Comparison of ENCODE assay signal across 8 cellular contexts in genomic region chr12:131661172-131661993, GRCh38. TPM values are rescaled to one million over a fixed set of nuclear protein-coding genes. Genes with fewer than 3 reads are reported as not detected.
DNase-seq lines count a peak whose midpoint lies in the region; ATAC-seq and TF ChIP-seq lines count a peak whose summit lies in the region.
"Not testable (repeated sequence)": the region's sequence is repeated elsewhere in the genome, so short reads cannot be mapped to it uniquely, and the experiment has no call there.

No MANE protein-coding gene starts in this region.

- not testable (repeated sequence) for H3K9ac ChIP-seq in neuronal stem cell (ENCODE audit: low read depth, low read length, poor library complexity)

- not testable (repeated sequence) for H3K4me1 ChIP-seq in esophagus squamous epithelium; lower lobe of right lung; neuronal stem cell (ENCODE audit: control insufficient read depth in 2 of 2, insufficient read depth in 1 of 2, low read depth in 1 of 2, low read length in 2 of 2)

- DNase-seq in AG10803 (ENCODE audit: low read depth); WTC11 (ENCODE audit: low spot score); activated naive CD8-positive, alpha-beta T cell treated with anti-CD3 and anti-CD28 coated beads, Interleukin-2, amount 10 ng/mL, durations not matched to agents 7 days and 5 days; esophagus squamous epithelium (lab: John Stamatoyannopoulos, UW); left ventricle myocardium superior; lower lobe of right lung; neuronal stem cell (ENCODE audit: low spot score); stimulated activated naive B cell treated with anti-CD40 and anti-IgM and Interleukin-4, amounts not matched to agents 10 μg/mL and 1 μg/mL and 100 μg/mL, for 72 hours: not testable (repeated sequence)

- not testable (repeated sequence) for H4K91ac ChIP-seq in neuronal stem cell (ENCODE audit: low read depth, low read length, poor library complexity)

- not testable (repeated sequence) for H3K4ac ChIP-seq in neuronal stem cell (ENCODE audit: low read length)

- POLR2A ChIA-PET in WTC11 (lab: Charles Lee); activated naive CD8-positive, alpha-beta T cell treated with anti-CD3 and anti-CD28 coated beads, Interleukin-2, amount 10 ng/mL, durations not matched to agents 7 days and 5 days (lab: Charles Lee): not testable (repeated sequence)

- not testable (repeated sequence) for H3K79me1 ChIP-seq in neuronal stem cell (ENCODE audit: low read depth, low read length)

- not testable (repeated sequence) for H3K27ac Mint-ChIP-seq in WTC11; activated naive CD8-positive, alpha-beta T cell treated with anti-CD3 and anti-CD28 coated beads, Interleukin-2, amount 10 ng/mL, durations not matched to agents 7 days and 5 days; stimulated activated naive B cell treated with anti-CD40 and anti-IgM and Interleukin-4, amounts not matched to agents 10 μg/mL and 1 μg/mL and 100 μg/mL, for 72 hours

- H3K27me3 Mint-ChIP-seq in WTC11 (ENCODE audit: low read depth): peaks cover 17% of the 10 kb centered on the region
- H3K27me3 Mint-ChIP-seq in activated naive CD8-positive, alpha-beta T cell treated with anti-CD3 and anti-CD28 coated beads, Interleukin-2, amount 10 ng/mL, durations not matched to agents 7 days and 5 days: peaks cover 11% of the 10 kb centered on the region
- H3K27me3 Mint-ChIP-seq in stimulated activated naive B cell treated with anti-CD40 and anti-IgM and Interleukin-4, amounts not matched to agents 10 μg/mL and 1 μg/mL and 100 μg/mL, for 72 hours: peaks cover 14 to 28% of the 10 kb centered on the region in 2 donors

- not testable (repeated sequence) for TF ChIP-seq POLR2A in esophagus squamous epithelium (IDR thresholded peaks at IDR 0.05)

- not testable (repeated sequence) for H2BK120ac ChIP-seq in neuronal stem cell (ENCODE audit: low read depth, low read length)

- H4K8ac ChIP-seq in neuronal stem cell (ENCODE audit: low read depth, low read length): not testable (repeated sequence)

- not testable (repeated sequence) for H2BK5ac ChIP-seq in neuronal stem cell (ENCODE audit: low read length)

- H3K4me2 ChIP-seq in neuronal stem cell (ENCODE audit: insufficient read depth, low read length, poor library complexity, severe bottlenecking): peak overlapping the region; percentile 18

- H3K27me3 ChIP-seq in esophagus squamous epithelium (peaks cover 0 to 33% (median 0%) of the 10 kb centered on the region in 4 donors), lower lobe of right lung (ENCODE audit: low read depth) (peaks cover 10% of the 10 kb centered on the region)
- H3K27me3 ChIP-seq in neuronal stem cell (ENCODE audit: control insufficient read depth in 3 of 3, insufficient read depth in 3 of 3, low read depth in 1 of 3, low read length in 3 of 3): not testable (repeated sequence)

- H3K23ac ChIP-seq in neuronal stem cell (ENCODE audit: low read depth, low read length, poor library complexity): not testable (repeated sequence)

- H3K27ac ChIP-seq in esophagus squamous epithelium; lower lobe of right lung; neuronal stem cell (replicated peaks; ENCODE audit: low read length): not testable (repeated sequence)

- H3K14ac ChIP-seq in neuronal stem cell (ENCODE audit: low read length): not testable (repeated sequence)

- WGBS in esophagus squamous epithelium, 2 donors: no CpG with 5 or more reads among the region's 78 CpGs
- WGBS in neuronal stem cell (ENCODE audit: extremely low coverage in 2 of 2, insufficient read length in 2 of 2, insufficient replicate concordance in 1 of 2), 2 donors: no CpG with 5 or more reads among the region's 78 CpGs

- H3K18ac ChIP-seq in neuronal stem cell (ENCODE audit: low read length): not testable (repeated sequence)

- H2BK15ac ChIP-seq in neuronal stem cell (ENCODE audit: low read length): not testable (repeated sequence)

- not testable (repeated sequence) for H3K4me1 Mint-ChIP-seq in WTC11; activated naive CD8-positive, alpha-beta T cell treated with anti-CD3 and anti-CD28 coated beads, Interleukin-2, amount 10 ng/mL, durations not matched to agents 7 days and 5 days; stimulated activated naive B cell treated with anti-CD40 and anti-IgM and Interleukin-4, amounts not matched to agents 10 μg/mL and 1 μg/mL and 100 μg/mL, for 72 hours

- H3K4me3 Mint-ChIP-seq in WTC11; activated naive CD8-positive, alpha-beta T cell treated with anti-CD3 and anti-CD28 coated beads, Interleukin-2, amount 10 ng/mL, durations not matched to agents 7 days and 5 days; stimulated activated naive B cell treated with anti-CD40 and anti-IgM and Interleukin-4, amounts not matched to agents 10 μg/mL and 1 μg/mL and 100 μg/mL, for 72 hours: not testable (repeated sequence)

- not testable (repeated sequence) for H3K9me3 Mint-ChIP-seq in WTC11; activated naive CD8-positive, alpha-beta T cell treated with anti-CD3 and anti-CD28 coated beads, Interleukin-2, amount 10 ng/mL, durations not matched to agents 7 days and 5 days; stimulated activated naive B cell treated with anti-CD40 and anti-IgM and Interleukin-4, amounts not matched to agents 10 μg/mL and 1 μg/mL and 100 μg/mL, for 72 hours

- not testable (repeated sequence) for H2AK5ac ChIP-seq in neuronal stem cell (ENCODE audit: low read depth, low read length)

- not testable (repeated sequence) for H3K36me3 ChIP-seq in esophagus squamous epithelium; lower lobe of right lung; neuronal stem cell (replicated peaks in 1 of 2; ENCODE audit: control insufficient read depth in 2 of 2, insufficient read depth in 2 of 2, low read length in 2 of 2)

- ATAC-seq in WTC11 (peak; percentile 13), left ventricle myocardium superior (peak; percentile 55), lower lobe of right lung (peak; percentile 35 to 49)
- peak; percentile 37 for ATAC-seq in activated naive CD8-positive, alpha-beta T cell treated with anti-CD3 and anti-CD28 coated beads, Interleukin-2, amount 10 ng/mL, durations not matched to agents 7 days and 5 days (ENCODE audit: low read depth)
- ATAC-seq in stimulated activated naive B cell treated with anti-CD40 and anti-IgM and Interleukin-4, amounts not matched to agents 10 μg/mL and 1 μg/mL and 100 μg/mL, for 72 hours (replicated peaks): peak; percentile 47 to 55

- CTCF ChIA-PET in WTC11 (lab: Charles Lee): not testable (repeated sequence)

- intact Hi-C loops in esophagus squamous epithelium (cut with DNase I): loop anchor here (10.0 kb wide), 1 partner anchor 367 kb away; no protein-coding TSS in a partner anchor
- intact Hi-C loops in left ventricle myocardium superior (cut with micrococcal nuclease); lower lobe of right lung (cut with DNase I): not testable (repeated sequence)

- H2BK12ac ChIP-seq in neuronal stem cell (ENCODE audit: low read length): not testable (repeated sequence)

- not testable (repeated sequence) for H3K9me3 ChIP-seq in esophagus squamous epithelium; lower lobe of right lung; neuronal stem cell (replicated peaks in 1 of 2; ENCODE audit: control insufficient read depth in 2 of 2, insufficient read depth in 1 of 2, low read depth in 1 of 2, low read length in 2 of 2)

- H2AFZ ChIP-seq in neuronal stem cell (ENCODE audit: low read length): not testable (repeated sequence)

- H3K4me3 ChIP-seq in AG10803 (ENCODE audit: low read length): peak overlapping the region; percentile 26; the same call in 1 of the 2 replicates
- H3K4me3 ChIP-seq in esophagus squamous epithelium: peak overlapping the region in 3 of 4 donors; percentile 32 to 53 (median 34)
- peak overlapping the region; percentile 31 for H3K4me3 ChIP-seq in lower lobe of right lung
- not testable (repeated sequence) for H3K4me3 ChIP-seq in neuronal stem cell (ENCODE audit: low read length in 2 of 2)

- TF ChIP-seq CTCF in AG10803 (conservative IDR thresholded peaks at IDR 0.05; ENCODE audit: low read length); WTC11 (IDR thresholded peaks at IDR 0.05); esophagus squamous epithelium (IDR thresholded peaks at IDR 0.05); lower lobe of right lung (IDR thresholded peaks at IDR 0.05): not testable (repeated sequence)

- H3K36me3 Mint-ChIP-seq in WTC11; activated naive CD8-positive, alpha-beta T cell treated with anti-CD3 and anti-CD28 coated beads, Interleukin-2, amount 10 ng/mL, durations not matched to agents 7 days and 5 days; stimulated activated naive B cell treated with anti-CD40 and anti-IgM and Interleukin-4, amounts not matched to agents 10 μg/mL and 1 μg/mL and 100 μg/mL, for 72 hours: not testable (repeated sequence)

RNA-seq across cellular contexts. Expression of gene SFSWAP, which starts 49.5 kb away (rescaled TPM):
- total RNA-seq in WTC11 (2021): 59.4 to 76.3 TPM (median 63.4 TPM) in 3 replicates
- total RNA-seq in activated naive CD8-positive, alpha-beta T cell treated with anti-CD3 and anti-CD28 coated beads, Interleukin-2, amount 10 ng/mL, durations not matched to agents 7 days and 5 days: 10 to 100 TPM; 65.5 to 67.8 TPM
- total RNA-seq in esophagus squamous epithelium: 10 to 100 TPM; 12.8 to 39.5 (median 25.9) TPM
- total RNA-seq in left ventricle myocardium superior: 20.6 TPM
- 46.9 TPM for total RNA-seq in lower lobe of right lung
- polyA plus RNA-seq in neuronal stem cell (2013, experiment 1 of 2): 48.1 TPM
- 50.5 TPM for polyA plus RNA-seq in neuronal stem cell (2013, experiment 2 of 2)
